Comparison of ENCODE assay signal across 8 cellular contexts in the genomic region with DNA sequence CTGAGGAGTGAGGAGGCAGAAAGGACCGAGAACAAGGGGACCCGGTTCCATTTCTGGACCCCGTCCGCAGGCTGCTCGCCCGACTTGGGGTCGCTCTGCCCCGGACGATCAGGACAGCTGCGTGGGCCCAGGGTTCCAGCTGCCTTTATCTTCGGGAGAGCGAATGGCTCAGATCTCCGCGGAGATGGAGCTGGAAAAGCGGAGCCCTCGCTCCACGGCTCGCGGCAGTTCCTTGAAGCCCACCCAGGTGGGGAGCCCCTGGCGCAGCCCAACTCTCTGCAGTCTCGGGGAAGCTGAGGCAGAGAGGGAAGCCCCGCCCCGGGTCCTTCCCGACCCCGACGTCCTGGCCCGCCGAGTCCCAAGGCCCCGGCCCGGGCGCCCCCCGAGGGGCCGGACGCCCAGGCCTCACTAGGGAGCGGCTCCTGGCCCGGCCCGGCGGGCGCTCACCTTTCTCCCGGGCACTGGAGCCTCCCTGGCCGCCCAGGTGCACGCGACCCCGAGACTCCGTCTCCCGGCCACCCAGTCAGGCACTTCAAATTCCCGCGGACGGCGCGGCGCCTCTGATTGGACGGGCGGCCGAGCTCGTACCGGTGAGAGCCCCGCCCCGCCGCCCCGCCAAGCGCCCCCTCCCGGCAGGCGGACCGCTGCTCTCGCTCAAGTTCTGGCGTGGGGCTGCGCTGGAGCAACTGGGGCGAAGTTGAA.
DNase-seq lines count a peak whose midpoint lies in the region; ATAC-seq, FAIRE-seq and TF ChIP-seq lines count a peak whose summit lies in the region.
"Had no signal": no experiment of that assay in that cellular context is flagged by ENCODE, and none has a peak within 500 bp of the region (broad histone marks: within the 10 kb centered on the region; RNA-seq: fewer than 3 reads in every experiment).

No MANE protein-coding gene starts in this region.

- H3K27me3 ChIP-seq in OCI-LY3 (ENCODE audit: low read depth, low read length): peaks cover 39% of the 10 kb centered on the region

- FAIRE-seq in GM12892 (lab: Jason Lieb, UNC): no peak
- FAIRE-seq: islet of Langerhans had no signal

- peak overlapping the region; percentile 69 for H3K4me2 ChIP-seq in OCI-LY3 (ENCODE audit: low read length)

- no peaks in the 10 kb centered on the region for H3K79me2 ChIP-seq in OCI-LY3 (ENCODE audit: low read length)

- DNase-seq in erythroblast (lab: John Stamatoyannopoulos, UW) (peak; percentile 15 to 31), renal cortical epithelial cell (ENCODE audit: low read depth) (peak; percentile 4), pons (ENCODE audit: low spot score) (no peak), GM12892 (ENCODE audit: insufficient read length) (no peak)

- peak; percentile 57 for TF ChIP-seq CTCF in GM12873 (IDR thresholded peaks at IDR 0.05; ENCODE audit: insufficient read depth, low read depth, low read length, missing control alignments)
- peak; percentile 54 for TF ChIP-seq CTCF in OCI-LY3 (IDR thresholded peaks at IDR 0.05; ENCODE audit: low read depth, low read length)

- H3K4me3 ChIP-seq in OCI-LY3 (ENCODE audit: low read length): peak overlapping the region; percentile 71

- H3K27ac ChIP-seq in OCI-LY3 (ENCODE audit: low read length): no peak overlapping the region

- peak overlapping the region; percentile 13; the same call in 1 of the 2 replicates for H3K9ac ChIP-seq in OCI-LY3 (ENCODE audit: low read length)

- no peaks in the 10 kb centered on the region for H4K20me1 ChIP-seq in OCI-LY3 (ENCODE audit: insufficient read depth, low read length)

- TF ChIP-seq POLR2A in erythroblast (IDR thresholded peaks at IDR 0.05; ENCODE audit: low read length) (no peak), GM12892 (IDR thresholded peaks at IDR 0.05; ENCODE audit: low read depth, low read length) (no peak)

- H3K36me3 ChIP-seq in OCI-LY3 (replicated peaks; ENCODE audit: low read depth, low read length): no peaks in the 10 kb centered on the region

- no peak for ATAC-seq in GM21423 (IDR thresholded peaks at IDR 0.05; ENCODE audit: unreplicated experiment)

- H2AFZ ChIP-seq in OCI-LY3 (ENCODE audit: low read depth, low read length): no peak overlapping the region

- no peaks in the 10 kb centered on the region for H3K9me3 ChIP-seq in OCI-LY3 (ENCODE audit: insufficient read depth, low read length)

- peaks cover 11% of the 10 kb centered on the region for H3K4me1 ChIP-seq in OCI-LY3 (ENCODE audit: low read length)

Comparison
In these comparisons a context has a peak if more than half of its experiments do, and no peak if none do; other contexts are left out.
1. DNase-seq: peak in erythroblast (2 of 2) and renal cortical epithelial cell (single experiment); none in pons (single experiment) and GM12892 (single experiment).